ENCODE assay signal across 10 cellular contexts in the genomic region with DNA sequence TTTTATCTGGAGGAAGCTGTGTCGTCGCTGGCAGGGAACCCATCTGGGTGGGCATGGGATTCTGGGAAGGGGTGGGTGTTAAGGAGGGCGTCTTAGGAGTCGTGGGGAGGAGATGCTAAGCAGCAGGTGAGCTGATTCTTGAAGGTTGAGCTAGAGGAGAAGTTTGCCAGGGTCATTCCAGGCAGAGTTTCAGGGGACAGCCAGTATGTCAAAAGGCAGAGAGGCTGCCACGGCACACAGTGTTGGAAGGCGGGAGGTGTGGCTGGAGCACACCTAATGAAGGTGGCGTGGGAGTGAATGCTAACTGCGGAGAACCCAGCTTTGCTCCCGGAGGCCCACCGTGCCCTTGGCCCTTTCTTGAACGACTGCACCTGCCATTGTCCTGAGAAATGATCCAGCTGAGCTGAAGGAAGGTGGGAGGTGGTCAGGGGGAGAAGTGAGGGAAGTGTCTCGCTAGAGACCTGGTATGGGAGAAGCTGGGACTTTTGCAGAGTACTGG. TPM values are rescaled to one million over a fixed set of nuclear protein-coding genes. Genes with fewer than 3 reads are reported as not detected.
DNase-seq lines count a peak whose midpoint lies in the region; ATAC-seq and TF ChIP-seq lines count a peak whose summit lies in the region.
"Had no signal": no experiment of that assay in that cellular context is flagged by ENCODE, and none has a peak within 500 bp of the region (broad histone marks: within the 10 kb centered on the region; RNA-seq: fewer than 3 reads in every experiment).

No MANE protein-coding gene starts in this region.

- H3K9ac ChIP-seq in SK-N-SH, result peak overlapping the region; percentile 84

- peaks cover 6 to 14% (median 11%) of the 10 kb centered on the region in 3 donors for H3K27me3 Mint-ChIP-seq in immature natural killer cell (ENCODE audit: low read depth in 3 of 3)

- TF ChIP-seq EP300 in SK-N-SH (IDR thresholded peaks at IDR 0.05; ENCODE audit: borderline replicate concordance in 1 of 2, low read depth in 1 of 2, low read length in 1 of 2), result no peak
- no peak for TF ChIP-seq EP300 in stomach (IDR thresholded peaks at IDR 0.05)

- H3K9me2 ChIP-seq in SK-N-SH, result no peaks in the 10 kb centered on the region

- no peaks in the 10 kb centered on the region for H4K20me1 ChIP-seq in SK-N-SH (ENCODE audit: insufficient read depth)

- H3K4me2 ChIP-seq in SK-N-SH, result peak overlapping the region; percentile 99

- no peak for TF ChIP-seq RAD21 in SK-N-SH (IDR thresholded peaks at IDR 0.05; ENCODE audit: low read length)

- CTCF ChIA-PET in SK-N-SH (lab: Yijun Ruan, JAX), result interaction anchor here (0.6 to 1.0 kb wide), 4 partner anchors 17 to 242 kb away, joined by 3 read pairs; no protein-coding TSS in a partner anchor

- H3K27me3 ChIP-seq in SK-N-SH (ENCODE audit: insufficient read depth) (no peaks in the 10 kb centered on the region), stomach (no peaks in the 10 kb centered on the region)

- H3K27ac ChIP-seq in SK-N-SH (ENCODE audit: low read depth in 2 of 2, low read length in 1 of 2) (no peak overlapping the region), stomach (peak overlapping the region; percentile 33 to 92 (median 89))

- no peak for TF ChIP-seq POLR2A in stomach (IDR thresholded peaks at IDR 0.05)

- H3F3A ChIP-seq in SK-N-SH (replicated peaks; ENCODE audit: insufficient read depth), result no peaks in the 10 kb centered on the region

- H3K4me3 ChIP-seq in SK-N-SH (ENCODE audit: low read depth in 2 of 2, low read length in 1 of 2) (peak overlapping the region; percentile 81 to 90), stomach (peak overlapping the region; percentile 66 to 96 (median 89))

- WGBS in SK-N-SH (ENCODE audit: low lambda C conversion rate), result 87% methylated on average over 11 of the region's 12 CpGs
- WGBS in stomach, 5 donors, result 18 to 44% (median 33%) methylated on average over 12 of the region's 12 CpGs

- TF ChIP-seq CTCF in SK-N-SH (IDR thresholded peaks at IDR 0.05) (no peak), stomach (IDR thresholded peaks at IDR 0.05) (no peak)

- no peaks in the 10 kb centered on the region for H3K9me3 Mint-ChIP-seq in activated naive CD4-positive, alpha-beta T cell treated with anti-CD3 and anti-CD28 coated beads, Interleukin-2, amount 50 U/mL, for 72 hours
- H3K9me3 Mint-ChIP-seq in immature natural killer cell, result no peaks in the 10 kb centered on the region

- DNase-seq in SK-N-SH, result no peak
- no peak for DNase-seq in activated naive CD4-positive, alpha-beta T cell treated with anti-CD3 and anti-CD28 coated beads, Interleukin-2, amount 50 U/mL, for 72 hours (ENCODE audit: low spot score in 2 of 2)
- DNase-seq in immature natural killer cell, result no peak
- DNase-seq in stomach, result no peak
- DNase-seq in SK-N-DZ (ENCODE audit: low spot score), result no peak
- DNase-seq in KG1 (lab: John Stamatoyannopoulos, UW), result no peak

- H2AFZ ChIP-seq in SK-N-SH (ENCODE audit: low read depth), result no peak overlapping the region

- H3K36me3 ChIP-seq in SK-N-SH (replicated peaks in 1 of 2; ENCODE audit: control insufficient read depth in 1 of 2, insufficient read depth in 2 of 2, low read length in 1 of 2), result no peaks in the 10 kb centered on the region
- peaks cover 0 to 9% (median 0%) of the 10 kb centered on the region in 4 donors for H3K36me3 ChIP-seq in stomach

- POLR2A ChIA-PET in SK-N-SH (lab: Yijun Ruan, JAX), result interaction anchor here (0.6 kb wide), 1 partner anchor 180 kb away, joined by 4 read pairs; no protein-coding TSS in a partner anchor

- peaks cover 48% of the 10 kb centered on the region for H3K79me2 ChIP-seq in SK-N-SH (ENCODE audit: insufficient read depth)

- H3K9me3 ChIP-seq in SK-N-SH (no peaks in the 10 kb centered on the region), stomach (no peaks in the 10 kb centered on the region)

- peaks cover 22% of the 10 kb centered on the region in 2 donors for H3K4me1 Mint-ChIP-seq in immature natural killer cell

- peak overlapping the region; percentile 72 to 90 (median 79) for H3K4me3 Mint-ChIP-seq in immature natural killer cell

- H3K4me1 ChIP-seq in SK-N-SH (ENCODE audit: control insufficient read depth in 1 of 2, insufficient read depth in 2 of 2, low read depth in 1 of 2, low read length in 1 of 2) (peaks cover 0 to 55% of the 10 kb centered on the region in 2 experiments; a peak in 2 of 4 replicates), stomach (peaks cover 32 to 64% (median 46%) of the 10 kb centered on the region in 4 donors)

- no peak for ATAC-seq in SK-N-SH treated with all-trans-retinoic acid at 6 μM for 48 hours
- no peak for ATAC-seq in activated naive CD4-positive, alpha-beta T cell treated with anti-CD3 and anti-CD28 coated beads, Interleukin-2, amount 50 U/mL, for 72 hours
- ATAC-seq in HG02970 (IDR thresholded peaks at IDR 0.05; ENCODE audit: low FRiP score, unreplicated experiment), result no peak

- H3K36me3 Mint-ChIP-seq in activated naive CD4-positive, alpha-beta T cell treated with anti-CD3 and anti-CD28 coated beads, Interleukin-2, amount 50 U/mL, for 72 hours, result peaks cover 11 to 16% of the 10 kb centered on the region in 2 donors
- no peaks in the 10 kb centered on the region for H3K36me3 Mint-ChIP-seq in immature natural killer cell

- peak overlapping the region; percentile 89 to 95 for H3K27ac Mint-ChIP-seq in activated naive CD4-positive, alpha-beta T cell treated with anti-CD3 and anti-CD28 coated beads, Interleukin-2, amount 50 U/mL, for 72 hours
- H3K27ac Mint-ChIP-seq in immature natural killer cell, result peak overlapping the region; percentile 54 to 90 (median 64)

- intact Hi-C loops in stomach (cut with DNase I; ENCODE audit: low total_unique reads), result no loop called here

TF ChIP-seq in SK-N-SH, 30 proteins besides CTCF, POLR2A, EP300 and RAD21 (continues in another document):
- no peak for TF ChIP-seq RCOR1 (IDR thresholded peaks at IDR 0.05; ENCODE audit: low read length)
- TF ChIP-seq, protein P1, sequence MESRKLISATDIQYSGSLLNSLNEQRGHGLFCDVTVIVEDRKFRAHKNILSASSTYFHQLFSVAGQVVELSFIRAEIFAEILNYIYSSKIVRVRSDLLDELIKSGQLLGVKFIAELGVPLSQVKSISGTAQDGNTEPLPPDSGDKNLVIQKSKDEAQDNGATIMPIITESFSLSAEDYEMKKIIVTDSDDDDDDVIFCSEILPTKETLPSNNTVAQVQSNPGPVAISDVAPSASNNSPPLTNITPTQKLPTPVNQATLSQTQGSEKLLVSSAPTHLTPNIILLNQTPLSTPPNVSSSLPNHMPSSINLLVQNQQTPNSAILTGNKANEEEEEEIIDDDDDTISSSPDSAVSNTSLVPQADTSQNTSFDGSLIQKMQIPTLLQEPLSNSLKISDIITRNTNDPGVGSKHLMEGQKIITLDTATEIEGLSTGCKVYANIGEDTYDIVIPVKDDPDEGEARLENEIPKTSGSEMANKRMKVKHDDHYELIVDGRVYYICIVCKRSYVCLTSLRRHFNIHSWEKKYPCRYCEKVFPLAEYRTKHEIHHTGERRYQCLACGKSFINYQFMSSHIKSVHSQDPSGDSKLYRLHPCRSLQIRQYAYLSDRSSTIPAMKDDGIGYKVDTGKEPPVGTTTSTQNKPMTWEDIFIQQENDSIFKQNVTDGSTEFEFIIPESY (IDR thresholded peaks at IDR 0.05; ENCODE audit: borderline replicate concordance, low read depth), result no peak
- TF ChIP-seq GATA2 (CRISPR knock-in tag; IDR thresholded peaks at IDR 0.05), result no peak
- TF ChIP-seq MEF2A (IDR thresholded peaks at IDR 0.05; ENCODE audit: borderline replicate concordance, low read depth), result no peak
- no peak for TF ChIP-seq JUND (IDR thresholded peaks at IDR 0.05)
- no peak for TF ChIP-seq FOXM1 (IDR thresholded peaks at IDR 0.05; ENCODE audit: low read depth)

TF ChIP-seq in SK-N-SH treated with all-trans-retinoic acid at 6 μM for 48 hours, 23 proteins besides CTCF, POLR2A, EP300 and RAD21 (continues in another document):
- TF ChIP-seq TSHZ2 (CRISPR knock-in tag; IDR thresholded peaks at IDR 0.05), result no peak
- no peak for TF ChIP-seq ZNF70 (CRISPR knock-in tag; IDR thresholded peaks at IDR 0.05)
- no peak for TF ChIP-seq OSR1 (CRISPR knock-in tag; IDR thresholded peaks at IDR 0.05)

RNA-seq across cellular contexts. Expression of gene FAM118A, which starts 1.3 kb away (rescaled TPM):
- 11.3 and 14.1 TPM in 2 replicates for polyA plus RNA-seq in SK-N-SH (2012; rRNA removed)
- 11.1 and 11.6 TPM in 2 replicates for polyA plus RNA-seq in SK-N-SH (2012; cell fraction: cytosol; rRNA removed)
- polyA plus RNA-seq in SK-N-SH (2012; cell fraction: nucleus; rRNA removed), result 22.5 and 24.0 TPM in 2 replicates
- total RNA-seq in activated naive CD4-positive, alpha-beta T cell treated with anti-CD3 and anti-CD28 coated beads, Interleukin-2, amount 50 U/mL, for 72 hours, result 10 to 100 TPM; 59.2 to 79.0 TPM
- polyA plus RNA-seq in immature natural killer cell, result 10 to 100 TPM; 10.6 to 33.9 (median 14.7) TPM
- total RNA-seq in stomach, result 100 to 1,000 TPM in 2 of 5 donors, 10 to 100 TPM in 3; 13.8 to 747 (median 93.7) TPM
- polyA plus RNA-seq in stomach, result 10 to 100 TPM; 12.0 to 29.8 (median 13.4) TPM
- polyA plus RNA-seq in SK-N-DZ (2014; cell fraction: cytosol; rRNA removed), result 10.1 and 12.7 TPM in 2 replicates
- polyA plus RNA-seq in SK-N-DZ (2014; cell fraction: nucleus; rRNA removed), result 15.3 and 20.0 TPM in 2 replicates

RNA-seq across cellular contexts. Expression of gene UPK3A, which starts 26.3 kb away (rescaled TPM):
- polyA plus RNA-seq in SK-N-SH (2012; rRNA removed) (not detected in 2 replicates), immature natural killer cell (1 to 10 TPM in 2 of 3 donors, not detected in 1; 2.7 to 6.4 TPM), stomach (under 1 TPM in 2 of 3 donors, not detected in 1; 0.10 to 0.76 TPM)
- not detected in 2 replicates for polyA plus RNA-seq in SK-N-SH (2012; cell fraction: cytosol; rRNA removed)
- not detected in 2 replicates for polyA plus RNA-seq in SK-N-SH (2012; cell fraction: nucleus; rRNA removed)
- total RNA-seq in activated naive CD4-positive, alpha-beta T cell treated with anti-CD3 and anti-CD28 coated beads, Interleukin-2, amount 50 U/mL, for 72 hours, result not detected
- 1 to 10 TPM in 1 of 5 donors, not detected in 4; 1.3 TPM for total RNA-seq in stomach
- polyA plus RNA-seq in SK-N-DZ (2014; cell fraction: cytosol; rRNA removed), result not detected in 2 replicates
- polyA plus RNA-seq in SK-N-DZ (2014; cell fraction: nucleus; rRNA removed), result not detected in 2 replicates
- total RNA-seq: T-helper 1 cell treated with Interleukin-12 subunit alpha and Interleukin-12 subunit beta and Interleukin-4 antibody, amounts not matched to agents 30 ng/mL and 1 ng/mL, for 36 hours; temporal lobe had no signal

Comparison
In these comparisons a context has a peak if more than half of its experiments do, and no peak if none do; other contexts are left out.
1. H3K27ac ChIP-seq: peak in stomach (5 of 5); none in SK-N-SH (0 of 2).